8 cellular contexts compared by ENCODE assay signal in genomic region chr5:73498057-73498992, GRCh38. TPM values are rescaled to one million over a fixed set of nuclear protein-coding genes. Genes with fewer than 3 reads are reported as not detected.
DNase-seq lines count a peak whose midpoint lies in the region; ATAC-seq, FAIRE-seq and TF ChIP-seq lines count a peak whose summit lies in the region.

Gene BTF3 (plus strand): TSS chr5:73498442. CDS start chr5:73498668, 226 bp downstream.

- no peaks in the 10 kb centered on the region for H3K27me3 ChIP-seq in keratinocyte (ENCODE audit: control insufficient read depth, extremely low read depth, insufficient read depth, low read length)

- H3K9me3 ChIP-seq in keratinocyte (ENCODE audit: control insufficient read depth, low read depth, low read length): no peaks in the 10 kb centered on the region

- dilution Hi-C loops in keratinocyte (cut with MboI; ENCODE audit: extremely low pct_ligation_motif_present, low sequenced_read_pairs): no loop called here

- H3K36me3 ChIP-seq in keratinocyte (ENCODE audit: control insufficient read depth in 2 of 2, extremely low read depth in 1 of 2, insufficient read depth in 2 of 2, low read length in 2 of 2): peaks cover 7 to 21% of the 10 kb centered on the region in 2 experiments

- H3K36me3 Mint-ChIP-seq in central memory CD8-positive, alpha-beta T cell (ENCODE audit: insufficient read depth): peaks cover 43% of the 10 kb centered on the region

- peak within 1 kb of the TSS; percentile 88 to 94 (median 91) for H3K4me3 ChIP-seq in keratinocyte (ENCODE audit: control insufficient read depth in 2 of 3, extremely low read depth in 1 of 3, insufficient read depth in 2 of 3, low read depth in 1 of 3, low read length in 3 of 3)

- peak; percentile 96 for DNase-seq in AG08396 (ENCODE audit: low spot score)
- DNase-seq in NCI-H345 treated with DMSO at 0.1 percent for 48 hours (lab: John Stamatoyannopoulos, UW; ENCODE audit: unreplicated experiment): peak; percentile 81
- peak; percentile 89 for DNase-seq in activated CD4-positive, CD25-positive, alpha-beta regulatory T cell treated with anti-CD3 and anti-CD28 coated beads, Interleukin-2, amount 50 U/mL, for 16 hours (ENCODE audit: low read depth, low spot score)
- peak; percentile 80 to 86 for DNase-seq in central memory CD8-positive, alpha-beta T cell (ENCODE audit: low spot score in 2 of 2)
- DNase-seq in keratinocyte (ENCODE audit: low read depth, low spot score): peak; percentile 79
- DNase-seq in stimulated activated CD4-positive, alpha-beta T cell treated with anti-CD3 and anti-CD28 coated beads, Interleukin-15, amount 100 ng/mL, for 1 hour (ENCODE audit: low read depth in 1 of 2, low spot score in 1 of 2): peak; percentile 79 to 86

- peak within 1 kb of the TSS; percentile 99 for H3K4me2 ChIP-seq in keratinocyte (ENCODE audit: control insufficient read depth, extremely low read depth, insufficient read depth, low read depth, low read length)

- H3K4me1 Mint-ChIP-seq in central memory CD8-positive, alpha-beta T cell: peaks cover 40% of the 10 kb centered on the region

- H4K20me1 ChIP-seq in keratinocyte (ENCODE audit: control insufficient read depth, extremely low read depth, insufficient read depth, low read length): peaks cover 2% of the 10 kb centered on the region

- no peaks in the 10 kb centered on the region for H3K9me1 ChIP-seq in keratinocyte (ENCODE audit: control insufficient read depth, extremely low read depth, insufficient read depth, low read length)

- peak within 1 kb of the TSS; percentile 82 for H2AFZ ChIP-seq in keratinocyte (ENCODE audit: control insufficient read depth, low read length)

- peak within 1 kb of the TSS; percentile 97 for H3K27ac ChIP-seq in keratinocyte (ENCODE audit: control insufficient read depth, insufficient read depth, low read length)

- peaks cover 48% of the 10 kb centered on the region for H3K79me2 ChIP-seq in keratinocyte (ENCODE audit: control insufficient read depth, insufficient read depth, low read length)

- peak within 1 kb of the TSS; percentile 100 for H3K9ac ChIP-seq in keratinocyte (ENCODE audit: control insufficient read depth, extremely low read depth, insufficient read depth, low read length)

- H3K4me3 Mint-ChIP-seq in central memory CD8-positive, alpha-beta T cell: peak within 1 kb of the TSS; percentile 97

- peaks cover 19% of the 10 kb centered on the region for H3K4me1 ChIP-seq in keratinocyte (ENCODE audit: control insufficient read depth, extremely low read depth, insufficient read depth, low read length)

- TF ChIP-seq CTCF in keratinocyte (optimal IDR thresholded peaks at IDR 0.05 in 1 of 3, IDR thresholded peaks at IDR 0.05 in 1 of 3, conservative IDR thresholded peaks at IDR 0.05 in 1 of 3; ENCODE audit: extremely low read depth in 1 of 3, insufficient read depth in 2 of 3, low read length in 3 of 3): no peak

- H3K27ac Mint-ChIP-seq in central memory CD8-positive, alpha-beta T cell (ENCODE audit: low read depth): peak within 1 kb of the TSS; percentile 99

- H3K9me3 Mint-ChIP-seq in central memory CD8-positive, alpha-beta T cell: no peaks in the 10 kb centered on the region

- H3K27me3 Mint-ChIP-seq in central memory CD8-positive, alpha-beta T cell: peaks cover 22% of the 10 kb centered on the region

- peak; percentile 95 for ATAC-seq in GM19023 (IDR thresholded peaks at IDR 0.05; ENCODE audit: unreplicated experiment)
- peak; percentile 93 for ATAC-seq in HG03280 (IDR thresholded peaks at IDR 0.05; ENCODE audit: unreplicated experiment)
- ATAC-seq in central memory CD8-positive, alpha-beta T cell (replicated peaks; ENCODE audit: extremely low read depth, poor library complexity, severe bottlenecking): peak; percentile 92

- FAIRE-seq in keratinocyte (lab: Jason Lieb, UNC): peak; percentile 91

RNA-seq across cellular contexts. Expression of gene BTF3, which starts in this region (rescaled TPM):
- polyA plus RNA-seq in keratinocyte: 505 to 857 TPM (median 694 TPM) in 3 replicates
- 754 TPM for polyA plus RNA-seq in keratinocyte (2011; ENCODE audit: low read depth)
- polyA plus RNA-seq in keratinocyte (2011; cell fraction: cytosol; rRNA removed): 674 and 942 TPM in 2 replicates
- 191 and 279 TPM in 2 replicates for polyA plus RNA-seq in keratinocyte (2011; cell fraction: nucleus; rRNA removed)
- 722 and 955 TPM in 2 replicates for polyA plus RNA-seq in keratinocyte (2012; ENCODE audit: low replicate concordance)
- 225 to 484 TPM (median 286 TPM) in 3 replicates for polyA minus RNA-seq in keratinocyte
- polyA minus RNA-seq in keratinocyte (2011; cell fraction: cytosol; rRNA and poly(A)+ RNA removed): 335 TPM
- polyA minus RNA-seq in keratinocyte (2011; cell fraction: nucleus; rRNA and poly(A)+ RNA removed): 67.1 and 102 TPM in 2 replicates

Comparison
In these comparisons a context has a peak if more than half of its experiments do, and no peak if none do; other contexts are left out.
1. Peak in every context shown above with its lines: DNase-seq, ATAC-seq, H3K4me3 ChIP-seq and H3K27ac ChIP-seq.